1 cellular context compared by ENCODE assay signal in genomic region chr1:47437518-47438320, GRCh38.
TF ChIP-seq lines count a peak whose summit lies in the region.

Gene FOXD2, plus strand, starts transcription at chr1:47438044. Its CDS starts 92 bp downstream, at chr1:47438136.

TF ChIP-seq in HepG2, 621 proteins besides CTCF, POLR2A, EP300 and RAD21 (continued from another document and continues in another):
- TF ChIP-seq, protein P1, sequence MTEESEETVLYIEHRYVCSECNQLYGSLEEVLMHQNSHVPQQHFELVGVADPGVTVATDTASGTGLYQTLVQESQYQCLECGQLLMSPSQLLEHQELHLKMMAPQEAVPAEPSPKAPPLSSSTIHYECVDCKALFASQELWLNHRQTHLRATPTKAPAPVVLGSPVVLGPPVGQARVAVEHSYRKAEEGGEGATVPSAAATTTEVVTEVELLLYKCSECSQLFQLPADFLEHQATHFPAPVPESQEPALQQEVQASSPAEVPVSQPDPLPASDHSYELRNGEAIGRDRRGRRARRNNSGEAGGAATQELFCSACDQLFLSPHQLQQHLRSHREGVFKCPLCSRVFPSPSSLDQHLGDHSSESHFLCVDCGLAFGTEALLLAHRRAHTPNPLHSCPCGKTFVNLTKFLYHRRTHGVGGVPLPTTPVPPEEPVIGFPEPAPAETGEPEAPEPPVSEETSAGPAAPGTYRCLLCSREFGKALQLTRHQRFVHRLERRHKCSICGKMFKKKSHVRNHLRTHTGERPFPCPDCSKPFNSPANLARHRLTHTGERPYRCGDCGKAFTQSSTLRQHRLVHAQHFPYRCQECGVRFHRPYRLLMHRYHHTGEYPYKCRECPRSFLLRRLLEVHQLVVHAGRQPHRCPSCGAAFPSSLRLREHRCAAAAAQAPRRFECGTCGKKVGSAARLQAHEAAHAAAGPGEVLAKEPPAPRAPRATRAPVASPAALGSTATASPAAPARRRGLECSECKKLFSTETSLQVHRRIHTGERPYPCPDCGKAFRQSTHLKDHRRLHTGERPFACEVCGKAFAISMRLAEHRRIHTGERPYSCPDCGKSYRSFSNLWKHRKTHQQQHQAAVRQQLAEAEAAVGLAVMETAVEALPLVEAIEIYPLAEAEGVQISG (CRISPR knock-in tag; IDR thresholded peaks at IDR 0.05): peak; percentile 73
- no peak for TF ChIP-seq ZFYVE20 (CRISPR knock-in tag; IDR thresholded peaks at IDR 0.05; ENCODE audit: borderline replicate concordance, low read depth)
- TF ChIP-seq ZNF768 (CRISPR knock-in tag; IDR thresholded peaks at IDR 0.05): no peak
- TF ChIP-seq SMARCE1 (IDR thresholded peaks at IDR 0.05; ENCODE audit: borderline replicate concordance): no peak
- TF ChIP-seq, protein P2, sequence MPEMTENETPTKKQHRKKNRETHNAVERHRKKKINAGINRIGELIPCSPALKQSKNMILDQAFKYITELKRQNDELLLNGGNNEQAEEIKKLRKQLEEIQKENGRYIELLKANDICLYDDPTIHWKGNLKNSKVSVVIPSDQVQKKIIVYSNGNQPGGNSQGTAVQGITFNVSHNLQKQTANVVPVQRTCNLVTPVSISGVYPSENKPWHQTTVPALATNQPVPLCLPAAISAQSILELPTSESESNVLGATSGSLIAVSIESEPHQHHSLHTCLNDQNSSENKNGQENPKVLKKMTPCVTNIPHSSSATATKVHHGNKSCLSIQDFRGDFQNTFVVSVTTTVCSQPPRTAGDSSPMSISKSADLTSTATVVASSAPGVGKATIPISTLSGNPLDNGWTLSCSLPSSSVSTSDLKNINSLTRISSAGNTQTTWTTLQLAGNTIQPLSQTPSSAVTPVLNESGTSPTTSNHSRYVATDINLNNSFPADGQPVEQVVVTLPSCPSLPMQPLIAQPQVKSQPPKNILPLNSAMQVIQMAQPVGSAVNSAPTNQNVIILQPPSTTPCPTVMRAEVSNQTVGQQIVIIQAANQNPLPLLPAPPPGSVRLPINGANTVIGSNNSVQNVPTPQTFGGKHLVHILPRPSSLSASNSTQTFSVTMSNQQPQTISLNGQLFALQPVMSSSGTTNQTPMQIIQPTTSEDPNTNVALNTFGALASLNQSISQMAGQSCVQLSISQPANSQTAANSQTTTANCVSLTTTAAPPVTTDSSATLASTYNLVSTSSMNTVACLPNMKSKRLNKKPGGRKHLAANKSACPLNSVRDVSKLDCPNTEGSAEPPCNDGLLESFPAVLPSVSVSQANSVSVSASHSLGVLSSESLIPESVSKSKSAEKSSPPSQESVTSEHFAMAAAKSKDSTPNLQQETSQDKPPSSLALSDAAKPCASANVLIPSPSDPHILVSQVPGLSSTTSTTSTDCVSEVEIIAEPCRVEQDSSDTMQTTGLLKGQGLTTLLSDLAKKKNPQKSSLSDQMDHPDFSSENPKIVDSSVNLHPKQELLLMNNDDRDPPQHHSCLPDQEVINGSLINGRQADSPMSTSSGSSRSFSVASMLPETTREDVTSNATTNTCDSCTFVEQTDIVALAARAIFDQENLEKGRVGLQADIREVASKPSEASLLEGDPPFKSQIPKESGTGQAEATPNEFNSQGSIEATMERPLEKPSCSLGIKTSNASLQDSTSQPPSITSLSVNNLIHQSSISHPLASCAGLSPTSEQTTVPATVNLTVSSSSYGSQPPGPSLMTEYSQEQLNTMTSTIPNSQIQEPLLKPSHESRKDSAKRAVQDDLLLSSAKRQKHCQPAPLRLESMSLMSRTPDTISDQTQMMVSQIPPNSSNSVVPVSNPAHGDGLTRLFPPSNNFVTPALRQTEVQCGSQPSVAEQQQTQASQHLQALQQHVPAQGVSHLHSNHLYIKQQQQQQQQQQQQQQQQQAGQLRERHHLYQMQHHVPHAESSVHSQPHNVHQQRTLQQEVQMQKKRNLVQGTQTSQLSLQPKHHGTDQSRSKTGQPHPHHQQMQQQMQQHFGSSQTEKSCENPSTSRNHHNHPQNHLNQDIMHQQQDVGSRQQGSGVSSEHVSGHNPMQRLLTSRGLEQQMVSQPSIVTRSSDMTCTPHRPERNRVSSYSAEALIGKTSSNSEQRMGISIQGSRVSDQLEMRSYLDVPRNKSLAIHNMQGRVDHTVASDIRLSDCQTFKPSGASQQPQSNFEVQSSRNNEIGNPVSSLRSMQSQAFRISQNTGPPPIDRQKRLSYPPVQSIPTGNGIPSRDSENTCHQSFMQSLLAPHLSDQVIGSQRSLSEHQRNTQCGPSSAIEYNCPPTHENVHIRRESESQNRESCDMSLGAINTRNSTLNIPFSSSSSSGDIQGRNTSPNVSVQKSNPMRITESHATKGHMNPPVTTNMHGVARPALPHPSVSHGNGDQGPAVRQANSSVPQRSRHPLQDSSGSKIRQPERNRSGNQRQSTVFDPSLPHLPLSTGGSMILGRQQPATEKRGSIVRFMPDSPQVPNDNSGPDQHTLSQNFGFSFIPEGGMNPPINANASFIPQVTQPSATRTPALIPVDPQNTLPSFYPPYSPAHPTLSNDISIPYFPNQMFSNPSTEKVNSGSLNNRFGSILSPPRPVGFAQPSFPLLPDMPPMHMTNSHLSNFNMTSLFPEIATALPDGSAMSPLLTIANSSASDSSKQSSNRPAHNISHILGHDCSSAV (CRISPR knock-in tag; IDR thresholded peaks at IDR 0.05; ENCODE audit: borderline replicate concordance): no peak
- TF ChIP-seq GATA4 (IDR thresholded peaks at IDR 0.05; ENCODE audit: borderline replicate concordance, low read depth): 0 out of 2 replicates have a peak, but pooled peaks have one; percentile 20
- TF ChIP-seq, protein P3, sequence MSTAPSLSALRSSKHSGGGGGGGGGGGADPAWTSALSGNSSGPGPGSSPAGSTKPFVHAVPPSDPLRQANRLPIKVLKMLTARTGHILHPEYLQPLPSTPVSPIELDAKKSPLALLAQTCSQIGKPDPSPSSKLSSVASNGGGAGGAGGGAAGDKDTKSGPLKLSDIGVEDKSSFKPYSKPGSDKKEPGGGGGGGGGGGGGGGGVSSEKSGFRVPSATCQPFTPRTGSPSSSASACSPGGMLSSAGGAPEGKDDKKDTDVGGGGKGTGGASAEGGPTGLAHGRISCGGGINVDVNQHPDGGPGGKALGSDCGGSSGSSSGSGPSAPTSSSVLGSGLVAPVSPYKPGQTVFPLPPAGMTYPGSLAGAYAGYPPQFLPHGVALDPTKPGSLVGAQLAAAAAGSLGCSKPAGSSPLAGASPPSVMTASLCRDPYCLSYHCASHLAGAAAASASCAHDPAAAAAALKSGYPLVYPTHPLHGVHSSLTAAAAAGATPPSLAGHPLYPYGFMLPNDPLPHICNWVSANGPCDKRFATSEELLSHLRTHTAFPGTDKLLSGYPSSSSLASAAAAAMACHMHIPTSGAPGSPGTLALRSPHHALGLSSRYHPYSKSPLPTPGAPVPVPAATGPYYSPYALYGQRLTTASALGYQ (CRISPR knock-in tag; IDR thresholded peaks at IDR 0.05): peak; percentile 34; the same call in 1 of the 2 replicates
- TF ChIP-seq HOXA5 (CRISPR knock-in tag; IDR thresholded peaks at IDR 0.05): peak; percentile 74
- TF ChIP-seq, protein P4, sequence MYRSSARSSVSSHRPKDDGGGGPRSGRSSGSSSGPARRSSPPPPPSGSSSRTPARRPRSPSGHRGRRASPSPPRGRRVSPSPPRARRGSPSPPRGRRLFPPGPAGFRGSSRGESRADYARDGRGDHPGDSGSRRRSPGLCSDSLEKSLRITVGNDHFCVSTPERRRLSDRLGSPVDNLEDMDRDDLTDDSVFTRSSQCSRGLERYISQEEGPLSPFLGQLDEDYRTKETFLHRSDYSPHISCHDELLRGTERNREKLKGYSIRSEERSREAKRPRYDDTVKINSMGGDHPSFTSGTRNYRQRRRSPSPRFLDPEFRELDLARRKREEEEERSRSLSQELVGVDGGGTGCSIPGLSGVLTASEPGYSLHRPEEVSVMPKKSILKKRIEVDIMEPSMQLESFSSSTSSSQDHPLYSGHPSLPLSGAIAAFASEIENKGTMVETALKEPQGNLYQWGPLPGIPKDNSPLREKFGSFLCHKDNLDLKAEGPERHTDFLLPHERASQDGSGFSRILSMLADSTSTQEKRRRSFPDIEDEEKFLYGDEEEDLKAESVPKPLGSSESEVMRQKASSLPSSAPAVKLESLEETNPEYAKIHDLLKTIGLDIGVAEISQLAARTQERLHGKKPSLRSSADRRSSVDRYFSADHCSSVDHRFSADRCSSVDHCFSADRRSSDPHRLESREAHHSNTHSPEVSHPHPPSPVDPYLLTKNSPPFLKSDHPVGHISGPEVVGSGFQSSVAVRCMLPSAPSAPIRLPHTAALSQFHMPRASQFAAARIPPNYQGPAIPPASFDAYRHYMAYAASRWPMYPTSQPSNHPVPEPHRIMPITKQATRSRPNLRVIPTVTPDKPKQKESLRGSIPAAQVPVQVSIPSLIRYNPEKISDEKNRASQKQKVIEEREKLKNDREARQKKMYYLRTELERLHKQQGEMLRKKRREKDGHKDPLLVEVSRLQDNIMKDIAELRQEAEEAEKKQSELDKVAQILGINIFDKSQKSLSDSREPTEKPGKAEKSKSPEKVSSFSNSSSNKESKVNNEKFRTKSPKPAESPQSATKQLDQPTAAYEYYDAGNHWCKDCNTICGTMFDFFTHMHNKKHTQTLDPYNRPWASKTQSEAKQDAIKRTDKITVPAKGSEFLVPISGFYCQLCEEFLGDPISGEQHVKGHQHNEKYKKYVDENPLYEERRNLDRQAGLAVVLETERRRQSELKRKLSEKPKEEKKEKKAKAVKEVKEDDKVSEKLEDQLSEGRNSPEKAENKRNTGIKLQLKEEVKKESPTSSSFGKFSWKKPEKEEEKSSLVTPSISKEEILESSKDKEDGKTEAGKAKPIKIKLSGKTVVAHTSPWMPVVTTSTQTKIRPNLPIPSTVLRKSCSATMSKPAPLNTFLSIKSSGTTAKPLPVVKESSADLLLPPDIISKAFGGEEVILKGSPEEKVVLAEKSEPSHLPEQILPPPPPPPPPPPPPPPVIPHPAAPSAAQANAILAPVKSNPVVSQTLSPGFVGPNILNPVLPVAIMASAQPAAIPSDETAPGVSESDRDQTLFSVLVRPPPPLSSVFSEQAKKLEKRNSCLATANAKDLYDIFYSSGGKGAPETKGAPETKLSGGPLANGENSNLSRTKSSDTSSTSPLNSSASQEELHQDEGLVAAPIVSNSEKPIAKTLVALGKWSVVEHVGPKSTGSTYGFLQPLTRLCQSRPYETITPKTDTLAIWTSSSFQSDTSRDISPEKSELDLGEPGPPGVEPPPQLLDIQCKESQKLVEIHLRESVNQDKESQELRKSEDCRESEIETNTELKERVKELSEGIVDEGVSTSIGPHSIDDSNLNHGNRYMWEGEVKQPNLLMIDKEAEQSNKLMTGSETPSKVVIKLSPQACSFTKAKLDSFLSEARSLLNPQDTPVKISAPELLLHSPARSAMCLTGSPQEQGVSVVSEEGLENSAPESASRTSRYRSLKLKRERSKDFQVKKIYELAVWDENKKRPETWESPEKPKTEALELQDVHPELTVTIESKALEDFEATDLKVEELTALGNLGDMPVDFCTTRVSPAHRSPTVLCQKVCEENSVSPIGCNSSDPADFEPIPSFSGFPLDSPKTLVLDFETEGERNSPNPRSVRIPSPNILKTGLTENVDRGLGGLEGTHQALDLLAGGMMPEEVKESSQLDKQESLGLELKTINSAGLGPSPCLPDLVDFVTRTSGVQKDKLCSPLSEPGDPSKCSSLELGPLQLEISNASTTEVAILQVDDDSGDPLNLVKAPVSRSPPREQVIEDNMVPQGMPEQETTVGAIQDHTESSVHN (CRISPR knock-in tag; IDR thresholded peaks at IDR 0.05): no peak
- TF ChIP-seq CENPX (CRISPR knock-in tag; IDR thresholded peaks at IDR 0.05): no peak
- no peak for TF ChIP-seq BRCA1 (CRISPR knock-in tag; IDR thresholded peaks at IDR 0.05)
- TF ChIP-seq, protein P5, sequence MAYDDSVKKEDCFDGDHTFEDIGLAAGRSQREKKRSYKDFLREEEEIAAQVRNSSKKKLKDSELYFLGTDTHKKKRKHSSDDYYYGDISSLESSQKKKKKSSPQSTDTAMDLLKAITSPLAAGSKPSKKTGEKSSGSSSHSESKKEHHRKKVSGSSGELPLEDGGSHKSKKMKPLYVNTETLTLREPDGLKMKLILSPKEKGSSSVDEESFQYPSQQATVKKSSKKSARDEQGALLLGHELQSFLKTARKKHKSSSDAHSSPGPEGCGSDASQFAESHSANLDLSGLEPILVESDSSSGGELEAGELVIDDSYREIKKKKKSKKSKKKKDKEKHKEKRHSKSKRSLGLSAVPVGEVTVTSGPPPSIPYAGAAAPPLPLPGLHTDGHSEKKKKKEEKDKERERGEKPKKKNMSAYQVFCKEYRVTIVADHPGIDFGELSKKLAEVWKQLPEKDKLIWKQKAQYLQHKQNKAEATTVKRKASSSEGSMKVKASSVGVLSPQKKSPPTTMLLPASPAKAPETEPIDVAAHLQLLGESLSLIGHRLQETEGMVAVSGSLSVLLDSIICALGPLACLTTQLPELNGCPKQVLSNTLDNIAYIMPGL (CRISPR knock-in tag; IDR thresholded peaks at IDR 0.05; ENCODE audit: borderline replicate concordance in 1 of 2, low read depth in 1 of 2): peak; percentile 86 to 89; a peak in 3 of 4 replicates
- TF ChIP-seq ZNF547 (CRISPR knock-in tag; IDR thresholded peaks at IDR 0.05): peak; percentile 56; the same call in 1 of the 2 replicates
- TF ChIP-seq POGZ (CRISPR knock-in tag; IDR thresholded peaks at IDR 0.05): peak; percentile 57
- TF ChIP-seq ZIK1 (CRISPR knock-in tag; IDR thresholded peaks at IDR 0.05; ENCODE audit: borderline replicate concordance, low read depth): 0 out of 2 replicates have a peak, but pooled peaks have one; percentile 59
- no peak for TF ChIP-seq LCORL (IDR thresholded peaks at IDR 0.05)
- TF ChIP-seq LCORL (CRISPR knock-in tag; IDR thresholded peaks at IDR 0.05): peak; percentile 67; the same call in 1 of the 2 replicates
- peak; percentile 66 for TF ChIP-seq HNRNPLL (IDR thresholded peaks at IDR 0.05; ENCODE audit: low read depth, low read length, poor library complexity, severe bottlenecking)
- peak; percentile 47; the same call in 1 of the 2 replicates for TF ChIP-seq ZNF670 (CRISPR knock-in tag; IDR thresholded peaks at IDR 0.05; ENCODE audit: borderline replicate concordance)
- 0 out of 2 replicates have a peak, but pooled peaks have one; percentile 13 for TF ChIP-seq FOXA3 (CRISPR knock-in tag; IDR thresholded peaks at IDR 0.05)
- TF ChIP-seq PHF5A (CRISPR knock-in tag; IDR thresholded peaks at IDR 0.05; ENCODE audit: low read depth, unreplicated experiment): no peak
- peak; percentile 60; the same call in 1 of the 2 replicates for TF ChIP-seq HDAC1 (CRISPR knock-in tag; IDR thresholded peaks at IDR 0.05)
- no peak for TF ChIP-seq SOX6 (IDR thresholded peaks at IDR 0.05)
- peak; percentile 55 for TF ChIP-seq SOX6 (CRISPR knock-in tag; IDR thresholded peaks at IDR 0.05)
- TF ChIP-seq ZNF839 (CRISPR knock-in tag; IDR thresholded peaks at IDR 0.05; ENCODE audit: borderline replicate concordance): no peak
- TF ChIP-seq TFE3 (CRISPR knock-in tag; IDR thresholded peaks at IDR 0.05): 0 out of 2 replicates have a peak, but pooled peaks have one; percentile 29
- peak; percentile 65; the same call in 1 of the 2 replicates for TF ChIP-seq ZNF350 (CRISPR knock-in tag; IDR thresholded peaks at IDR 0.05; ENCODE audit: borderline replicate concordance, low read depth)
- 0 out of 2 replicates have a peak, but pooled peaks have one; percentile 7 for TF ChIP-seq ZNF230 (CRISPR knock-in tag; IDR thresholded peaks at IDR 0.05)
- TF ChIP-seq NKX3-1 (CRISPR knock-in tag; IDR thresholded peaks at IDR 0.05): peak; percentile 37; the same call in 1 of the 2 replicates
